ENCODE assay signal across 16 cellular contexts in genomic region chr1:99173282-99173681, GRCh38.
"Had no signal": no experiment of that assay in that cellular context is flagged by ENCODE, and none has a peak within 500 bp of the region (broad histone marks: within the 10 kb centered on the region; RNA-seq: fewer than 3 reads in every experiment).

No MANE protein-coding gene starts in this region.

- H3K27ac ChIP-seq: thyroid gland, vagina had no signal

- H3K4me3 ChIP-seq: thyroid gland, vagina had no signal

- H3K9me3 Mint-ChIP-seq: activated T-helper 17 cell treated with anti-CD3 and anti-CD28 coated beads, Interleukin-2, amount 50 U/mL, for 72 hours; endodermal cell; natural killer cell treated with Interleukin-12 subunit alpha and Interleukin-12 subunit beta and Interleukin-15 and Interleukin-18, amount 100 ng/mL, for 72 hours; stimulated activated naive CD8-positive, alpha-beta T cell treated with anti-CD3 and anti-CD28 coated beads, Interleukin-15, amount 100 ng/mL, for 72 hours had no signal

- H3K27ac Mint-ChIP-seq: activated T-helper 17 cell treated with anti-CD3 and anti-CD28 coated beads, Interleukin-2, amount 50 U/mL, for 72 hours; endodermal cell; natural killer cell treated with Interleukin-12 subunit alpha and Interleukin-12 subunit beta and Interleukin-15 and Interleukin-18, amount 100 ng/mL, for 72 hours; stimulated activated naive CD8-positive, alpha-beta T cell treated with anti-CD3 and anti-CD28 coated beads, Interleukin-15, amount 100 ng/mL, for 72 hours had no signal

- DNase-seq: activated CD4-positive, alpha-beta T cell treated with anti-CD3 and anti-CD28 coated beads, Interleukin-2, amount 50 U/mL, for 1 hour; activated CD4-positive, CD25-positive, alpha-beta regulatory T cell; activated naive CD4-positive, alpha-beta T cell treated with anti-CD3 and anti-CD28 coated beads, Interleukin-2, amount 50 U/mL, for 16 hours; activated T-cell treated with anti-CD3 and anti-CD28 coated beads for 4 hours; endodermal cell; foreskin fibroblast; glutamatergic neuron; mammary epithelial cell; stimulated activated CD4-positive, alpha-beta T cell treated with anti-CD3 and anti-CD28 coated beads, Interleukin-2, amount 100 ng/mL, for 48 hours; stimulated activated CD8-positive, alpha-beta memory T cell treated with anti-CD3 and anti-CD28 coated beads, Interleukin-4, amount 100 ng/mL, for 48 hours; stimulated activated naive CD8-positive, alpha-beta T cell treated with anti-CD3 and anti-CD28 coated beads, Interleukin-15, amount 100 ng/mL, for 72 hours; T-helper 2 cell; thyroid gland had no signal

- H3K4me1 ChIP-seq: thyroid gland, vagina had no signal

- H3K36me3 Mint-ChIP-seq: natural killer cell treated with Interleukin-12 subunit alpha and Interleukin-12 subunit beta and Interleukin-15 and Interleukin-18, amount 100 ng/mL, for 72 hours had no signal

- H3K4me1 Mint-ChIP-seq: stimulated activated naive CD8-positive, alpha-beta T cell treated with anti-CD3 and anti-CD28 coated beads, Interleukin-15, amount 100 ng/mL, for 72 hours had no signal

- H3K4me3 Mint-ChIP-seq: activated T-helper 17 cell treated with anti-CD3 and anti-CD28 coated beads, Interleukin-2, amount 50 U/mL, for 72 hours; endodermal cell; natural killer cell treated with Interleukin-12 subunit alpha and Interleukin-12 subunit beta and Interleukin-15 and Interleukin-18, amount 100 ng/mL, for 72 hours; stimulated activated naive CD8-positive, alpha-beta T cell treated with anti-CD3 and anti-CD28 coated beads, Interleukin-15, amount 100 ng/mL, for 72 hours had no signal

- ATAC-seq: activated T-helper 17 cell treated with anti-CD3 and anti-CD28 coated beads, Interleukin-2, amount 50 U/mL, for 72 hours; natural killer cell treated with Interleukin-12 subunit alpha and Interleukin-12 subunit beta and Interleukin-15 and Interleukin-18, amount 100 ng/mL, for 72 hours; stimulated activated naive CD8-positive, alpha-beta T cell treated with anti-CD3 and anti-CD28 coated beads, Interleukin-15, amount 100 ng/mL, for 72 hours had no signal

- H3K27me3 ChIP-seq: thyroid gland, vagina had no signal

- H3K27me3 Mint-ChIP-seq: stimulated activated naive CD8-positive, alpha-beta T cell treated with anti-CD3 and anti-CD28 coated beads, Interleukin-15, amount 100 ng/mL, for 72 hours had no signal

- H3K9me3 ChIP-seq: thyroid gland, vagina had no signal

- H3K36me3 ChIP-seq: thyroid gland, vagina had no signal
